8 cellular contexts compared by ENCODE assay signal in genomic region chr7:120988591-120989299, GRCh38. TPM values are rescaled to one million over a fixed set of nuclear protein-coding genes. Genes with fewer than 3 reads are reported as not detected.
DNase-seq lines count a peak whose midpoint lies in the region; ATAC-seq and TF ChIP-seq lines count a peak whose summit lies in the region.

Gene CPED1 (plus strand): TSS chr7:120988711. CDS start chr7:120989622, 911 bp downstream.

- H3K36me3 Mint-ChIP-seq in T-helper 17 cell (ENCODE audit: low read depth): no peaks in the 10 kb centered on the region

- peak; percentile 30 for ATAC-seq in T-helper 17 cell

- DNase-seq in COLO668 (lab: John Stamatoyannopoulos, UW; ENCODE audit: unreplicated experiment): peak; percentile 73
- peak; percentile 25 for DNase-seq in GM20000 (ENCODE audit: low spot score)
- DNase-seq in HS-5 (ENCODE audit: low read depth): peak; percentile 61
- peak; percentile 4 to 29 (median 10) for DNase-seq in T-helper 17 cell
- DNase-seq in cardiac fibroblast (ENCODE audit: low read depth in 2 of 2): peak; percentile 86 to 91
- peak; percentile 76 for DNase-seq in iPS-NIHi11 (ENCODE audit: low spot score)
- DNase-seq in skeletal muscle cell (ENCODE audit: low read depth): no peak
- DNase-seq in NCI-H446 treated with DMSO at 0.1 percent for 48 hours (lab: John Stamatoyannopoulos, UW): no peak

- TF ChIP-seq CTCF in GM20000 (IDR thresholded peaks at IDR 0.05; ENCODE audit: extremely low read depth, missing control alignments) (no peak), cardiac fibroblast (IDR thresholded peaks at IDR 0.05; ENCODE audit: low read depth, low read length) (no peak)

- H3K27ac Mint-ChIP-seq in T-helper 17 cell: no peak within 1 kb of the TSS

- H3K4me3 ChIP-seq in cardiac fibroblast (replicated peaks in 1 of 2; ENCODE audit: low read depth in 2 of 2, low read length in 2 of 2) (peak within 1 kb of the TSS; percentile 40 to 68), skeletal muscle cell (ENCODE audit: low read depth, low read length) (peak within 1 kb of the TSS; percentile 53)

- peak within 1 kb of the TSS; percentile 76 for H3K4me3 Mint-ChIP-seq in T-helper 17 cell

- H3K27me3 Mint-ChIP-seq in T-helper 17 cell: peaks cover 76% of the 10 kb centered on the region

- H3K4me1 Mint-ChIP-seq in T-helper 17 cell: peaks cover 11% of the 10 kb centered on the region

- no peaks in the 10 kb centered on the region for H3K9me3 ChIP-seq in T-helper 17 cell (ENCODE audit: control insufficient read depth, low read length, poor library complexity, severe bottlenecking)

RNA-seq across cellular contexts. Expression of gene CPED1, which starts in this region (rescaled TPM):
- total RNA-seq in T-helper 17 cell: under 1 TPM; 0.40 to 0.99 TPM

Comparison
In these comparisons a context has a peak if more than half of its experiments do, and no peak if none do; other contexts are left out.
1. Peak in DNase-seq and ATAC-seq in T-helper 17 cell; RNA of the gene not detected or under 1 TPM.
2. DNase-seq: peak in COLO668 (single experiment), GM20000 (single experiment), HS-5 (single experiment), cardiac fibroblast (2 of 2) and iPS-NIHi11 (single experiment); none in skeletal muscle cell (single experiment) and NCI-H446 treated with DMSO at 0.1 percent for 48 hours (single experiment).